In genomic region chr15:67093146-67093874, GRCh38 we compare ENCODE assay signal across 9 cellular contexts. TPM values are rescaled to one million over a fixed set of nuclear protein-coding genes. Genes with fewer than 3 reads are reported as not detected.
DNase-seq lines count a peak whose midpoint lies in the region; ATAC-seq, FAIRE-seq and TF ChIP-seq lines count a peak whose summit lies in the region.
"Had no signal": no experiment of that assay in that cellular context is flagged by ENCODE, and none has a peak within 500 bp of the region (broad histone marks: within the 10 kb centered on the region; RNA-seq: fewer than 3 reads in every experiment).

No MANE protein-coding gene starts in this region.

- H3K4me3 Mint-ChIP-seq in CD4-positive, CD25-positive, alpha-beta regulatory T cell, result peak overlapping the region in 3 of 4 donors; percentile 20 to 77 (median 48)

- dilution Hi-C loops in keratinocyte (cut with MboI; ENCODE audit: extremely low pct_ligation_motif_present, low sequenced_read_pairs), result no loop called here

- ATAC-seq in CD4-positive, CD25-positive, alpha-beta regulatory T cell (ENCODE audit: low read depth in 2 of 2), result peak; percentile 7 to 8
- ATAC-seq in GM21576 (IDR thresholded peaks at IDR 0.05; ENCODE audit: unreplicated experiment) (peak; percentile 47), HG03442 (IDR thresholded peaks at IDR 0.05; ENCODE audit: unreplicated experiment) (no peak)

- no peaks in the 10 kb centered on the region for H3K9me1 ChIP-seq in keratinocyte (ENCODE audit: control insufficient read depth, extremely low read depth, insufficient read depth, low read length)

- peaks cover 27 to 97% (median 74%) of the 10 kb centered on the region in 4 donors for H3K4me1 Mint-ChIP-seq in CD4-positive, CD25-positive, alpha-beta regulatory T cell

- H3K9me3 Mint-ChIP-seq in CD4-positive, CD25-positive, alpha-beta regulatory T cell, result no peaks in the 10 kb centered on the region

- H3K27ac Mint-ChIP-seq in CD4-positive, CD25-positive, alpha-beta regulatory T cell, result peak overlapping the region; percentile 68 to 94 (median 81)

- no peak overlapping the region for H3K27ac ChIP-seq in CD4-positive, CD25-positive, alpha-beta regulatory T cell (ENCODE audit: insufficient read depth, low read length, poor library complexity, severe bottlenecking)
- H3K27ac ChIP-seq in OCI-LY7 (ENCODE audit: low read depth, low read length, poor library complexity, severe bottlenecking) (peak overlapping the region; percentile 97), keratinocyte (ENCODE audit: control insufficient read depth, insufficient read depth, low read length) (peak overlapping the region; percentile 64), WERI-Rb-1 (no peak overlapping the region)

- H3K27me3 Mint-ChIP-seq in CD4-positive, CD25-positive, alpha-beta regulatory T cell, result no peaks in the 10 kb centered on the region

- no peak overlapping the region for H2AFZ ChIP-seq in OCI-LY7 (ENCODE audit: low read length)
- H2AFZ ChIP-seq in keratinocyte (ENCODE audit: control insufficient read depth, low read length), result no peak overlapping the region

- H3K36me3 Mint-ChIP-seq in CD4-positive, CD25-positive, alpha-beta regulatory T cell, result peaks cover 33% of the 10 kb centered on the region

- H3K9me2 ChIP-seq in OCI-LY7 (ENCODE audit: insufficient read depth, low read length), result no peaks in the 10 kb centered on the region

- CTCF ChIA-PET in OCI-LY7 (lab: Charles Lee; ENCODE audit: unreplicated experiment), result no interaction called here

- H3K9ac ChIP-seq in keratinocyte (ENCODE audit: control insufficient read depth, extremely low read depth, insufficient read depth, low read length), result peak overlapping the region; percentile 48

- H4K20me1 ChIP-seq in OCI-LY7 (ENCODE audit: insufficient read depth, low read length) (no peaks in the 10 kb centered on the region), keratinocyte (ENCODE audit: control insufficient read depth, extremely low read depth, insufficient read depth, low read length) (peaks cover 17% of the 10 kb centered on the region)

- peaks cover 21% of the 10 kb centered on the region for H3K36me3 ChIP-seq in CD4-positive, CD25-positive, alpha-beta regulatory T cell (ENCODE audit: control insufficient read depth, insufficient read depth, low read length)
- H3K36me3 ChIP-seq in OCI-LY7 (ENCODE audit: insufficient read depth, low read length), result peaks cover 32% of the 10 kb centered on the region
- H3K36me3 ChIP-seq in keratinocyte (ENCODE audit: control insufficient read depth in 2 of 2, extremely low read depth in 1 of 2, insufficient read depth in 2 of 2, low read length in 2 of 2), result peaks cover 3 to 22% of the 10 kb centered on the region in 2 experiments
- no peaks in the 10 kb centered on the region for H3K36me3 ChIP-seq in WERI-Rb-1

- DNase-seq in CD4-positive, CD25-positive, alpha-beta regulatory T cell, result no peak
- DNase-seq in OCI-LY7 (ENCODE audit: low spot score) (peak; percentile 94), keratinocyte (ENCODE audit: low read depth, low spot score) (no peak), WERI-Rb-1 (no peak), GM19240 (ENCODE audit: insufficient read length, low spot score) (no peak), NCI-H510A treated with DMSO at 0.1 percent for 48 hours (lab: John Stamatoyannopoulos, UW) (no peak)
- DNase-seq: NCI-H748 treated with DMSO at 0.1 percent for 48 hours had no signal

- no TSS peak for BruUV-seq in OCI-LY7 (replicated peaks; lab: Mats Ljungman, UMichigan)

- H3K27me3 ChIP-seq in CD4-positive, CD25-positive, alpha-beta regulatory T cell (ENCODE audit: control insufficient read depth, insufficient read depth, low read length), result no peaks in the 10 kb centered on the region
- H3K27me3 ChIP-seq in keratinocyte (ENCODE audit: control insufficient read depth, extremely low read depth, insufficient read depth, low read length) (no peaks in the 10 kb centered on the region), WERI-Rb-1 (ENCODE audit: insufficient read depth, low read depth, severe bottlenecking) (no peaks in the 10 kb centered on the region)

- H3K4me2 ChIP-seq in OCI-LY7 (ENCODE audit: low read length) (peak overlapping the region; percentile 84), keratinocyte (ENCODE audit: control insufficient read depth, extremely low read depth, insufficient read depth, low read depth, low read length) (peak overlapping the region; percentile 55)

- H3K4me3 ChIP-seq in CD4-positive, CD25-positive, alpha-beta regulatory T cell (ENCODE audit: low read depth, low read length), result no peak overlapping the region
- H3K4me3 ChIP-seq in OCI-LY7 (ENCODE audit: low read depth, low read length, poor library complexity, severe bottlenecking) (peak overlapping the region; percentile 48), keratinocyte (ENCODE audit: control insufficient read depth in 2 of 3, extremely low read depth in 1 of 3, insufficient read depth in 2 of 3, low read depth in 1 of 3, low read length in 3 of 3) (no peak overlapping the region), WERI-Rb-1 (ENCODE audit: low read depth, low read length) (no peak overlapping the region)

- TF ChIP-seq CTCF in OCI-LY7 (conservative IDR thresholded peaks at IDR 0.05; ENCODE audit: low read length), result no peak
- no peak for TF ChIP-seq CTCF in keratinocyte (optimal IDR thresholded peaks at IDR 0.05 in 1 of 3, IDR thresholded peaks at IDR 0.05 in 1 of 3, conservative IDR thresholded peaks at IDR 0.05 in 1 of 3; ENCODE audit: extremely low read depth in 1 of 3, insufficient read depth in 2 of 3, low read length in 3 of 3)
- TF ChIP-seq CTCF in WERI-Rb-1 (IDR thresholded peaks at IDR 0.05; ENCODE audit: low read depth, low read length), result no peak

- intact Hi-C loops in OCI-LY7 (cut with micrococcal nuclease; ENCODE audit: unreplicated experiment), result loop anchor here (1.0 kb wide), 1 partner anchor 8 kb away; no protein-coding TSS in a partner anchor

- POLR2A ChIA-PET in OCI-LY7 (lab: Charles Lee), result interaction anchor here (0.6 to 8.5 kb wide), 4 partner anchors 9 to 1908 kb away, joined by 3 to 80 read pairs (median 16); partner anchors contain the start of gene CLPX

- no peak for FAIRE-seq in keratinocyte (lab: Jason Lieb, UNC)

- no peaks in the 10 kb centered on the region for H3K9me3 ChIP-seq in CD4-positive, CD25-positive, alpha-beta regulatory T cell (ENCODE audit: control insufficient read depth in 2 of 2, low read length in 2 of 2)
- no peaks in the 10 kb centered on the region for H3K9me3 ChIP-seq in OCI-LY7 (ENCODE audit: low read length)
- no peaks in the 10 kb centered on the region for H3K9me3 ChIP-seq in keratinocyte (ENCODE audit: control insufficient read depth, low read depth, low read length)
- H3K9me3 ChIP-seq in WERI-Rb-1 (ENCODE audit: severe bottlenecking), result no peaks in the 10 kb centered on the region

- peaks cover 92% of the 10 kb centered on the region for H3K79me2 ChIP-seq in OCI-LY7 (ENCODE audit: insufficient read depth, low read depth, low read length)
- H3K79me2 ChIP-seq in keratinocyte (ENCODE audit: control insufficient read depth, insufficient read depth, low read length), result peaks cover 87% of the 10 kb centered on the region

- H3K4me1 ChIP-seq in CD4-positive, CD25-positive, alpha-beta regulatory T cell (ENCODE audit: control insufficient read depth, insufficient read depth, low read length, poor library complexity, severe bottlenecking), result peaks cover 71% of the 10 kb centered on the region
- H3K4me1 ChIP-seq in OCI-LY7 (ENCODE audit: insufficient read depth, low read length, poor library complexity, severe bottlenecking) (peaks cover 96% of the 10 kb centered on the region), keratinocyte (ENCODE audit: control insufficient read depth, extremely low read depth, insufficient read depth, low read length) (peaks cover 86% of the 10 kb centered on the region)

RNA-seq across cellular contexts. Expression of gene SMAD3, which starts 27.9 kb away (rescaled TPM):
- total RNA-seq in CD4-positive, CD25-positive, alpha-beta regulatory T cell, result 76.6 TPM
- polyA plus RNA-seq in CD4-positive, CD25-positive, alpha-beta regulatory T cell, result 10 to 100 TPM; 12.0 to 17.0 (median 14.5) TPM
- 32.8 and 41.2 TPM in 2 replicates for total RNA-seq in OCI-LY7 (2014; rRNA removed; shearing (Covaris generic))
- total RNA-seq in OCI-LY7 (2022), result 77.8 and 84.5 TPM in 2 replicates
- polyA plus RNA-seq in keratinocyte, result 30.6 to 52.9 TPM (median 33.7 TPM) in 3 replicates
- polyA plus RNA-seq in keratinocyte (2011; ENCODE audit: low read depth), result 8.1 TPM
- polyA plus RNA-seq in keratinocyte (2011; cell fraction: cytosol; rRNA removed), result 23.9 and 26.7 TPM in 2 replicates
- 74.9 and 76.8 TPM in 2 replicates for polyA plus RNA-seq in keratinocyte (2011; cell fraction: nucleus; rRNA removed)
- 26.5 and 44.9 TPM in 2 replicates for polyA plus RNA-seq in keratinocyte (2012; ENCODE audit: low replicate concordance)
- polyA minus RNA-seq in keratinocyte, result 45.4 to 160 TPM (median 47.7 TPM) in 3 replicates
- polyA minus RNA-seq in keratinocyte (2011; cell fraction: cytosol; rRNA and poly(A)+ RNA removed), result 23.8 TPM
- polyA minus RNA-seq in keratinocyte (2011; cell fraction: nucleus; rRNA and poly(A)+ RNA removed), result 30.5 and 55.1 TPM in 2 replicates

Comparison
In these comparisons a context has a peak if more than half of its experiments do, and no peak if none do; other contexts are left out.
1. H3K27ac ChIP-seq: peak in OCI-LY7 (single experiment) and keratinocyte (single experiment); none in CD4-positive, CD25-positive, alpha-beta regulatory T cell (single experiment) and WERI-Rb-1 (single experiment).